ENCODE assay signal across 1 cellular context in genomic region chr5:55534436-55535198, GRCh38.
TF ChIP-seq lines count a peak whose summit lies in the region.

Gene PLPP1, minus strand, starts transcription at chr5:55534964. Its CDS starts 335 bp downstream, at chr5:55534629.

TF ChIP-seq in HEK293, 187 proteins besides CTCF, POLR2A, EP300 and RAD21 (continued from another document and continues in another):
- TF ChIP-seq REST (tag by site-specific recombination; IDR thresholded peaks at IDR 0.05) (peak; percentile 21; the same call in 1 of the 2 replicates), FEZF1 (tag by site-specific recombination; IDR thresholded peaks at IDR 0.05) (no peak), ZNF658 (tag by site-specific recombination; IDR thresholded peaks at IDR 0.05) (no peak), ZNF600 (tag by site-specific recombination; IDR thresholded peaks at IDR 0.05) (peak; percentile 74), ZNF24 (tag by site-specific recombination; IDR thresholded peaks at IDR 0.05) (peak; percentile 55), GLIS2 (tag by site-specific recombination; IDR thresholded peaks at IDR 0.05) (peak; percentile 97), REPIN1 (tag by site-specific recombination; IDR thresholded peaks at IDR 0.05; ENCODE audit: low read depth) (peak; percentile 77; the same call in 1 of the 2 replicates), OSR2 (tag by site-specific recombination; IDR thresholded peaks at IDR 0.05) (no peak), GLIS1 (tag by site-specific recombination; IDR thresholded peaks at IDR 0.05) (peak; percentile 21; the same call in 1 of the 2 replicates), ZNF48 (tag by site-specific recombination; IDR thresholded peaks at IDR 0.05) (no peak), ZNF26 (tag by site-specific recombination; IDR thresholded peaks at IDR 0.05) (no peak), ZNF394 (tag by site-specific recombination; IDR thresholded peaks at IDR 0.05; ENCODE audit: borderline replicate concordance) (peak; percentile 53; the same call in 1 of the 2 replicates), ZSCAN18 (tag by site-specific recombination; IDR thresholded peaks at IDR 0.05) (no peak), ZNF133 (tag by site-specific recombination; IDR thresholded peaks at IDR 0.05) (no peak), ZNF174 (tag by site-specific recombination; IDR thresholded peaks at IDR 0.05) (no peak), GFI1B (tag by site-specific recombination; IDR thresholded peaks at IDR 0.05) (no peak), YY2 (tag by site-specific recombination; IDR thresholded peaks at IDR 0.05) (peak; percentile 76), MEIS1 (CRISPR knock-in tag; IDR thresholded peaks at IDR 0.05; ENCODE audit: borderline replicate concordance) (no peak), GLI2 (tag by site-specific recombination; IDR thresholded peaks at IDR 0.05; ENCODE audit: borderline replicate concordance, low read depth) (no peak), ZNF664 (tag by site-specific recombination; IDR thresholded peaks at IDR 0.05) (no peak), ZNF558 (tag by site-specific recombination; IDR thresholded peaks at IDR 0.05) (0 out of 2 replicates have a peak, but pooled peaks have one; percentile 14), ZNF335 (tag by site-specific recombination; conservative IDR thresholded peaks at IDR 0.05) (peak; percentile 80), ZNF571 (tag by site-specific recombination; IDR thresholded peaks at IDR 0.05) (no peak), TSHZ1 (tag by site-specific recombination; IDR thresholded peaks at IDR 0.05; ENCODE audit: borderline replicate concordance) (no peak), ZNF704 (tag by site-specific recombination; IDR thresholded peaks at IDR 0.05) (no peak), ZNF292 (tag by site-specific recombination; IDR thresholded peaks at IDR 0.05; ENCODE audit: borderline replicate concordance, low read depth) (no peak), ZNF791 (tag by site-specific recombination; IDR thresholded peaks at IDR 0.05) (no peak), ZNF391 (tag by site-specific recombination; IDR thresholded peaks at IDR 0.05; ENCODE audit: borderline replicate concordance, low read depth) (0 out of 2 replicates have a peak, but pooled peaks have one; percentile 49), ZNF274 (IDR thresholded peaks at IDR 0.05; ENCODE audit: low read length) (no peak), ZNF274 (tag by site-specific recombination; IDR thresholded peaks at IDR 0.05; ENCODE audit: borderline replicate concordance) (no peak), ZNF16 (tag by site-specific recombination; IDR thresholded peaks at IDR 0.05; ENCODE audit: low read depth) (no peak), ELK4 (IDR thresholded peaks at IDR 0.05; ENCODE audit: borderline replicate concordance, low read depth, low read length) (no peak), ZNF449 (tag by site-specific recombination; IDR thresholded peaks at IDR 0.05) (no peak), ZNF404 (tag by site-specific recombination; IDR thresholded peaks at IDR 0.05) (no peak), ZNF529 (tag by site-specific recombination; IDR thresholded peaks at IDR 0.05; ENCODE audit: insufficient replicate concordance) (no peak), ZBTB49 (tag by site-specific recombination; IDR thresholded peaks at IDR 0.05; ENCODE audit: low read depth) (no peak), ZNF114 (tag by site-specific recombination; IDR thresholded peaks at IDR 0.05) (no peak), HOXC10 (CRISPR knock-in tag; IDR thresholded peaks at IDR 0.05) (no peak), EGR2 (tag by site-specific recombination; IDR thresholded peaks at IDR 0.05; ENCODE audit: low read depth) (peak; percentile 71), ZNF544 (tag by site-specific recombination; IDR thresholded peaks at IDR 0.05) (no peak), ZFP37 (tag by site-specific recombination; IDR thresholded peaks at IDR 0.05) (0 out of 2 replicates have a peak, but pooled peaks have one; percentile 20), ZFHX2 (tag by site-specific recombination; conservative IDR thresholded peaks at IDR 0.05) (peak; percentile 66), WT1 (tag by site-specific recombination; IDR thresholded peaks at IDR 0.05) (no peak; the same call in 1 of the 2 replicates), ZNF645 (tag by site-specific recombination; IDR thresholded peaks at IDR 0.05) (no peak), ZNF639 (tag by site-specific recombination; IDR thresholded peaks at IDR 0.05) (no peak), ZNF121 (tag by site-specific recombination; IDR thresholded peaks at IDR 0.05) (no peak)
